1 cellular context compared by ENCODE assay signal in the genomic region with DNA sequence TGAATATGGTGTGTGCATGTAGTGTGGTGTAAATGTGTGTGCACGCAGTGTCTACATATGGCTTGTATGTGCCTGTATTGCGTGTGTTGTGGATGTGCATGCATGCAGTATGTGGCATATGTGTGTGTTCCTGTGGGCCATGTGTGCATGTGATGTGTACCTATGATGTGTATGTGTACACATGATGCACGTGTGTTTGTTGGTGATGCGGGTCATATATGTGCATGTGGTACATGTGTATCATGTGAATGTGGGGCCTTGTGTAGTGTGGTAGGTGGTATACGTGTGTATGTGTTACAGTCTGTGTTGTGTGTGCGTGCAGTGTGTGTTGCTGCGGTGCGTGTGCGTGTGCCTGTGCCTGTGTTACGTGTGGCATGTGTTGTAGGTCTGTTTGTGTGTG.
TF ChIP-seq lines count a peak whose summit lies in the region.

No MANE protein-coding gene starts in this region.

TF ChIP-seq in H1, 55 proteins besides CTCF, POLR2A, EP300 and RAD21:
- no peak for TF ChIP-seq RNF2 (IDR thresholded peaks at IDR 0.05; ENCODE audit: borderline replicate concordance, low read depth, low read length, missing control alignments, poor library complexity, severe bottlenecking)
- TF ChIP-seq TBP (IDR thresholded peaks at IDR 0.05; ENCODE audit: low read depth, low read length) = no peak
- TF ChIP-seq CHD2 (IDR thresholded peaks at IDR 0.05; ENCODE audit: low read length) = no peak
- TF ChIP-seq, protein P1, sequence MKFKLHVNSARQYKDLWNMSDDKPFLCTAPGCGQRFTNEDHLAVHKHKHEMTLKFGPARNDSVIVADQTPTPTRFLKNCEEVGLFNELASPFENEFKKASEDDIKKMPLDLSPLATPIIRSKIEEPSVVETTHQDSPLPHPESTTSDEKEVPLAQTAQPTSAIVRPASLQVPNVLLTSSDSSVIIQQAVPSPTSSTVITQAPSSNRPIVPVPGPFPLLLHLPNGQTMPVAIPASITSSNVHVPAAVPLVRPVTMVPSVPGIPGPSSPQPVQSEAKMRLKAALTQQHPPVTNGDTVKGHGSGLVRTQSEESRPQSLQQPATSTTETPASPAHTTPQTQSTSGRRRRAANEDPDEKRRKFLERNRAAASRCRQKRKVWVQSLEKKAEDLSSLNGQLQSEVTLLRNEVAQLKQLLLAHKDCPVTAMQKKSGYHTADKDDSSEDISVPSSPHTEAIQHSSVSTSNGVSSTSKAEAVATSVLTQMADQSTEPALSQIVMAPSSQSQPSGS (IDR thresholded peaks at IDR 0.05; ENCODE audit: low read length) = no peak
- TF ChIP-seq, protein P2, sequence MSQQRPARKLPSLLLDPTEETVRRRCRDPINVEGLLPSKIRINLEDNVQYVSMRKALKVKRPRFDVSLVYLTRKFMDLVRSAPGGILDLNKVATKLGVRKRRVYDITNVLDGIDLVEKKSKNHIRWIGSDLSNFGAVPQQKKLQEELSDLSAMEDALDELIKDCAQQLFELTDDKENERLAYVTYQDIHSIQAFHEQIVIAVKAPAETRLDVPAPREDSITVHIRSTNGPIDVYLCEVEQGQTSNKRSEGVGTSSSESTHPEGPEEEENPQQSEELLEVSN (IDR thresholded peaks at IDR 0.05) = no peak
- TF ChIP-seq, protein P3, sequence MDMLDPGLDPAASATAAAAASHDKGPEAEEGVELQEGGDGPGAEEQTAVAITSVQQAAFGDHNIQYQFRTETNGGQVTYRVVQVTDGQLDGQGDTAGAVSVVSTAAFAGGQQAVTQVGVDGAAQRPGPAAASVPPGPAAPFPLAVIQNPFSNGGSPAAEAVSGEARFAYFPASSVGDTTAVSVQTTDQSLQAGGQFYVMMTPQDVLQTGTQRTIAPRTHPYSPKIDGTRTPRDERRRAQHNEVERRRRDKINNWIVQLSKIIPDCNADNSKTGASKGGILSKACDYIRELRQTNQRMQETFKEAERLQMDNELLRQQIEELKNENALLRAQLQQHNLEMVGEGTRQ (IDR thresholded peaks at IDR 0.05; ENCODE audit: low read length) = no peak
- TF ChIP-seq KDM4A (IDR thresholded peaks at IDR 0.05; ENCODE audit: low read depth, low read length, severe bottlenecking) = no peak
- no peak for TF ChIP-seq HDAC2 (IDR thresholded peaks at IDR 0.05; ENCODE audit: borderline replicate concordance in 1 of 2, low read depth in 2 of 2, low read length in 2 of 2)
- no peak for TF ChIP-seq BACH1 (IDR thresholded peaks at IDR 0.05; ENCODE audit: low read length)
- TF ChIP-seq TAF1 (IDR thresholded peaks at IDR 0.05; ENCODE audit: low read depth, low read length) = no peak
- TF ChIP-seq RFX5 (IDR thresholded peaks at IDR 0.05; ENCODE audit: borderline replicate concordance, low read depth, low read length) = no peak
- no peak for TF ChIP-seq FOSL1 (IDR thresholded peaks at IDR 0.05; ENCODE audit: insufficient read depth, low read depth, low read length)
- no peak for TF ChIP-seq PHF8 (conservative IDR thresholded peaks at IDR 0.05; ENCODE audit: low read depth, low read length)
- TF ChIP-seq SIN3A (conservative IDR thresholded peaks at IDR 0.05 in 1 of 2, IDR thresholded peaks at IDR 0.05 in 1 of 2; ENCODE audit: low read depth in 1 of 2, low read length in 2 of 2) = no peak
- TF ChIP-seq SP2 (IDR thresholded peaks at IDR 0.05; ENCODE audit: low read length) = no peak
TF ChIP-seq in H1: peak in this region for 0.
